ENCODE assay signal across 15 cellular contexts in genomic region chr5:491119-491855, GRCh38. TPM values are rescaled to one million over a fixed set of nuclear protein-coding genes. Genes with fewer than 3 reads are reported as not detected.
DNase-seq lines count a peak whose midpoint lies in the region; ATAC-seq and TF ChIP-seq lines count a peak whose summit lies in the region.
"Had no signal": no experiment of that assay in that cellular context is flagged by ENCODE, and none has a peak within 500 bp of the region (broad histone marks: within the 10 kb centered on the region; RNA-seq: fewer than 3 reads in every experiment).

No MANE protein-coding gene starts in this region.

- no peaks in the 10 kb centered on the region for H3K36me3 Mint-ChIP-seq in WTC11
- H3K36me3 Mint-ChIP-seq in nephron progenitor cell (ENCODE audit: low read depth): no peaks in the 10 kb centered on the region
- H3K36me3 Mint-ChIP-seq: CD8-positive, alpha-beta T cell had no signal

- no peak overlapping the region for H3K27ac Mint-ChIP-seq in WTC11
- no peak overlapping the region for H3K27ac Mint-ChIP-seq in nephron progenitor cell
- H3K27ac Mint-ChIP-seq: B cell; CD8-positive, alpha-beta T cell; H9 had no signal

- H3K9me3 Mint-ChIP-seq in WTC11 (no peaks in the 10 kb centered on the region), nephron progenitor cell (no peaks in the 10 kb centered on the region)
- H3K9me3 Mint-ChIP-seq: CD8-positive, alpha-beta T cell; H9 had no signal

- peaks cover 14% of the 10 kb centered on the region for H3K4me1 Mint-ChIP-seq in WTC11
- peaks cover 17% of the 10 kb centered on the region for H3K4me1 Mint-ChIP-seq in nephron progenitor cell
- H3K4me1 Mint-ChIP-seq: B cell had no signal

- POLR2A ChIA-PET in WTC11 (lab: Charles Lee): no interaction called here

- ATAC-seq in WTC11 (no peak), GM21723 (IDR thresholded peaks at IDR 0.05; ENCODE audit: unreplicated experiment) (no peak), GM19397 (IDR thresholded peaks at IDR 0.05; ENCODE audit: unreplicated experiment) (no peak)
- ATAC-seq: CD8-positive, alpha-beta T cell had no signal

- H3K4me3 Mint-ChIP-seq in WTC11: peak overlapping the region; percentile 56
- H3K4me3 Mint-ChIP-seq in nephron progenitor cell: no peak overlapping the region
- H3K4me3 Mint-ChIP-seq: B cell; CD8-positive, alpha-beta T cell; H9 had no signal

- DNase-seq in COLO668 (lab: John Stamatoyannopoulos, UW; ENCODE audit: unreplicated experiment): peak; percentile 82
- peak; percentile 46 for DNase-seq in DMS53 treated with DMSO at 0.1 percent for 48 hours (lab: John Stamatoyannopoulos, UW; ENCODE audit: unreplicated experiment)
- DNase-seq in WTC11 (ENCODE audit: low spot score): no peak
- DNase-seq in nephron progenitor cell: peak; percentile 24
- DNase-seq in UCSD-AML1 (lab: John Stamatoyannopoulos, UW; ENCODE audit: unreplicated experiment): no peak
- DNase-seq: CD8-positive, alpha-beta T cell; COR-L47; DMS 273 treated with DMSO at 0.1 percent for 48 hours; DMS79; GF-D8; GM23248; H9 had no signal

- CTCF ChIA-PET in WTC11 (lab: Charles Lee): interaction anchor here (3.3 kb wide), 1 partner anchor 17 kb away, joined by 12 read pairs; no protein-coding TSS in a partner anchor

- TF ChIP-seq CTCF in WTC11 (IDR thresholded peaks at IDR 0.05): no peak
- no peak for TF ChIP-seq CTCF in nephron progenitor cell (IDR thresholded peaks at IDR 0.05)

- H3K27me3 Mint-ChIP-seq in WTC11 (ENCODE audit: low read depth) (peaks cover 76% of the 10 kb centered on the region), nephron progenitor cell (ENCODE audit: low read depth, poor library complexity) (peaks cover 73% of the 10 kb centered on the region)

TF ChIP-seq in WTC11, 78 proteins besides CTCF, POLR2A, EP300 and RAD21:
- TF ChIP-seq ZNF532 (CRISPR knock-in tag; IDR thresholded peaks at IDR 0.05; ENCODE audit: borderline replicate concordance): no peak
- TF ChIP-seq SP1 (CRISPR knock-in tag; conservative IDR thresholded peaks at IDR 0.05): no peak
- TF ChIP-seq ATF3 (CRISPR knock-in tag; conservative IDR thresholded peaks at IDR 0.05): no peak
- peak; percentile 40; the same call in 1 of the 2 replicates for TF ChIP-seq USF2 (CRISPR knock-in tag; IDR thresholded peaks at IDR 0.05)
- no peak for TF ChIP-seq FOXK1 (CRISPR knock-in tag; IDR thresholded peaks at IDR 0.05)
- TF ChIP-seq GRHL2 (CRISPR knock-in tag; IDR thresholded peaks at IDR 0.05; ENCODE audit: insufficient replicate concordance, severe bottlenecking): no peak
- no peak for TF ChIP-seq ETV6 (CRISPR knock-in tag; IDR thresholded peaks at IDR 0.05)
- 0 out of 2 replicates have a peak, but pooled peaks have one; percentile 25 for TF ChIP-seq NR2C2 (CRISPR knock-in tag; IDR thresholded peaks at IDR 0.05)
- TF ChIP-seq ZNF281 (CRISPR knock-in tag; IDR thresholded peaks at IDR 0.05): peak; percentile 65; the same call in 1 of the 2 replicates
- peak; percentile 51; the same call in 1 of the 2 replicates for TF ChIP-seq TP53 (CRISPR knock-in tag; IDR thresholded peaks at IDR 0.05)

RNA-seq across cellular contexts. Expression of gene SLC9A3, which starts 33.0 kb away (rescaled TPM):
- 1.2 to 1.7 TPM (median 1.6 TPM) in 3 replicates for total RNA-seq in WTC11 (2021)

RNA-seq across cellular contexts. Expression of gene EXOC3, which starts 48.3 kb away (rescaled TPM):
- total RNA-seq in WTC11 (2021): 60.1 to 62.4 TPM (median 62.2 TPM) in 3 replicates

Comparison
In these comparisons a context has a peak if more than half of its experiments do, and no peak if none do; other contexts are left out.
1. DNase-seq: peak in COLO668 (single experiment), DMS53 treated with DMSO at 0.1 percent for 48 hours (single experiment) and nephron progenitor cell (single experiment); none in WTC11 (single experiment) and UCSD-AML1 (single experiment).